Comparison of ENCODE assay signal across 9 cellular contexts in genomic region chr5:67010684-67011409, GRCh38.
DNase-seq lines count a peak whose midpoint lies in the region; ATAC-seq and TF ChIP-seq lines count a peak whose summit lies in the region.
"Had no signal": no experiment of that assay in that cellular context is flagged by ENCODE, and none has a peak within 500 bp of the region (broad histone marks: within the 10 kb centered on the region; RNA-seq: fewer than 3 reads in every experiment).

No MANE protein-coding gene starts in this region.

- H3K36me3 Mint-ChIP-seq in Calu3 (ENCODE audit: insufficient read depth, unreplicated experiment) = no peaks in the 10 kb centered on the region

- peaks cover 6% of the 10 kb centered on the region for H3F3A ChIP-seq in PC-3 (ENCODE audit: low read length, unreplicated experiment)

- no peaks in the 10 kb centered on the region for H4K20me1 ChIP-seq in PC-3 (ENCODE audit: low read length)

- peaks cover 48% of the 10 kb centered on the region for H3K4me1 Mint-ChIP-seq in Calu3 (ENCODE audit: low read depth, unreplicated experiment)

- peak; percentile 70 for ATAC-seq in PC-3
- ATAC-seq in HG03378 (IDR thresholded peaks at IDR 0.05; ENCODE audit: unreplicated experiment) = no peak
- ATAC-seq in HG02798 (IDR thresholded peaks at IDR 0.05; ENCODE audit: poor library complexity, unreplicated experiment) = no peak
- no peak for ATAC-seq in HG03139 (IDR thresholded peaks at IDR 0.05; ENCODE audit: unreplicated experiment)

- H3K4me3 Mint-ChIP-seq in Calu3 (ENCODE audit: low read depth, unreplicated experiment) = no peak overlapping the region

- H3K9me3 Mint-ChIP-seq in Calu3 (ENCODE audit: low read depth, unreplicated experiment) = no peaks in the 10 kb centered on the region

- H3K27me3 Mint-ChIP-seq in Calu3 (ENCODE audit: unreplicated experiment) = no peaks in the 10 kb centered on the region

- intact Hi-C loops in Calu3 (cut with micrococcal nuclease; ENCODE audit: unreplicated experiment) (loop anchor here (5.0 kb wide), 1 partner anchor 76 kb away; no protein-coding TSS in a partner anchor), PC-3 (cut with micrococcal nuclease) (loop anchor here (2.0 kb wide), 1 partner anchor 52 kb away; no protein-coding TSS in a partner anchor)

- H3K79me2 ChIP-seq in PC-3 (ENCODE audit: low read length) = peaks cover 84% of the 10 kb centered on the region

- H2AFZ ChIP-seq in PC-3 (ENCODE audit: low read length) = no peak overlapping the region

- CTCF ChIA-PET in Calu3 (lab: Charles Lee) (no interaction called here), PC-3 (lab: Charles Lee) (interaction anchor here (0.8 kb wide), 1 partner anchor 139 kb away, joined by 3 read pairs; no protein-coding TSS in a partner anchor)

- DNase-seq in Calu3 (no peak), PC-3 (peak; percentile 94), epithelial cell of prostate (ENCODE audit: low read depth, low spot score) (peak; percentile 98), pulmonary artery endothelial cell (ENCODE audit: low read depth, low spot score) (peak; percentile 81), foreskin melanocyte (no peak)
- DNase-seq: stimulated activated naive CD4-positive, alpha-beta T cell treated with Interleukin-2 at 50 U/mL for 16 hours had no signal

- no peaks in the 10 kb centered on the region for H3K9me2 ChIP-seq in PC-3 (replicated peaks; ENCODE audit: low read length)

- peak overlapping the region; percentile 87 for H3K4me2 ChIP-seq in PC-3 (ENCODE audit: low read length)

- peak overlapping the region; percentile 60 for H3K4me3 ChIP-seq in PC-3 (ENCODE audit: low read length)

- POLR2A ChIA-PET in PC-3 (lab: Charles Lee; ENCODE audit: unreplicated experiment) = no interaction called here

- TF ChIP-seq CTCF in Calu3 (IDR thresholded peaks at IDR 0.05; ENCODE audit: unreplicated experiment) (no peak), PC-3 (conservative IDR thresholded peaks at IDR 0.05; ENCODE audit: low read depth, low read length) (no peak)

- peaks cover 91% of the 10 kb centered on the region for H3K4me1 ChIP-seq in PC-3 (ENCODE audit: insufficient read depth, low read length)

- no peaks in the 10 kb centered on the region for H3K9me3 ChIP-seq in PC-3 (ENCODE audit: low read length)

- BruUV-seq in Calu3 (replicated peaks; lab: Mats Ljungman, UMichigan) (no TSS peak), PC-3 (replicated peaks; lab: Mats Ljungman, UMichigan) (no TSS peak)

- no peaks in the 10 kb centered on the region for H3K27me3 ChIP-seq in PC-3 (ENCODE audit: low read length)

- H3K27ac ChIP-seq in PC-3 (ENCODE audit: low read length) = peak overlapping the region; percentile 100
- peak overlapping the region; percentile 100 for H3K27ac ChIP-seq in epithelial cell of prostate

- peak overlapping the region; percentile 43 for H3K27ac Mint-ChIP-seq in Calu3 (ENCODE audit: unreplicated experiment)

- H3K36me3 ChIP-seq in PC-3 (ENCODE audit: low read depth, low read length) = no peaks in the 10 kb centered on the region

- H3K9ac ChIP-seq in PC-3 (ENCODE audit: low read length) = peak overlapping the region; percentile 95

Comparison
In these comparisons a context has a peak if more than half of its experiments do, and no peak if none do; other contexts are left out.
1. DNase-seq: peak in PC-3 (single experiment), epithelial cell of prostate (single experiment) and pulmonary artery endothelial cell (single experiment); none in Calu3 (single experiment) and foreskin melanocyte (single experiment).